Comparison of ENCODE assay signal across 8 cellular contexts in the genomic region with DNA sequence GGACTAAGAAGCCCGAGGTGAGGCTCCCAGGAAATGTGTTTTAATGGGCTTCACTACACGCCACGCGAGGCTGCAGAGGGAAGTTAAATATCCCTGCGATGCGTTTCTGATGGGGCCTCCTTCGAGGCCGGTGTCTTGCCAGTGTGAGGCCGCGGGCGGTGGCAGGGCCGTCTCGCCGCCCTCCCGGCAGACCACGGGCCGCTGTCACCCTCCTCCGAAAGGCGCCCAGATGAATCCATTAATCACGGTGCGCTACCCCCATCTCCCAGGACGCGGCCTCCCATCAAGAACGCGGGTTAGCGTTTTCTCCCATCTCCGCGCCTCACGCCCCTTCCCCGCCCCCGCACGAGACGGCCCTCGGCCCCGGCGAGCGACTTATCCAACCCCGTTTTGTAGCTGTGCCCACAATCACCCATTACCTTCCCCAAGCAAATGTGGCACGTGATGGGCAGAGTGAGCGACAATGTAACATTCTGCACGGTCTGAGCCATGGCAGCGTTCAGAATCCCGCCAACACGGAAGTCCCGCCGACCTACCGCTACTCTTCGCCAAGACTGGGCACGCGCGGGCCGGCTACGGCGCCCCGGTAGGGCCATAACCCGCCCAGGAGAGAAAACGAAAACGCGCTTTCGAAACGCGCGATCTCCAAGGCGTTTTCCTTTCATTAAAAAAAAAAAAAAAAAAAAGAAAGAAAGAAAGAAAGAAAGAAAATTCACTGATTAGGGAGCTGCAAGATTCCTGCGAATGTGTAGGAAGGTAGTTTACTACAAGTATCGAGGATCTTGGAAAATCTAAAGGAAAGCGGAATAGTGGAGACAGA. TPM values are rescaled to one million over a fixed set of nuclear protein-coding genes. Genes with fewer than 3 reads are reported as not detected.
DNase-seq lines count a peak whose midpoint lies in the region; ATAC-seq and TF ChIP-seq lines count a peak whose summit lies in the region.

A gene with protein sequence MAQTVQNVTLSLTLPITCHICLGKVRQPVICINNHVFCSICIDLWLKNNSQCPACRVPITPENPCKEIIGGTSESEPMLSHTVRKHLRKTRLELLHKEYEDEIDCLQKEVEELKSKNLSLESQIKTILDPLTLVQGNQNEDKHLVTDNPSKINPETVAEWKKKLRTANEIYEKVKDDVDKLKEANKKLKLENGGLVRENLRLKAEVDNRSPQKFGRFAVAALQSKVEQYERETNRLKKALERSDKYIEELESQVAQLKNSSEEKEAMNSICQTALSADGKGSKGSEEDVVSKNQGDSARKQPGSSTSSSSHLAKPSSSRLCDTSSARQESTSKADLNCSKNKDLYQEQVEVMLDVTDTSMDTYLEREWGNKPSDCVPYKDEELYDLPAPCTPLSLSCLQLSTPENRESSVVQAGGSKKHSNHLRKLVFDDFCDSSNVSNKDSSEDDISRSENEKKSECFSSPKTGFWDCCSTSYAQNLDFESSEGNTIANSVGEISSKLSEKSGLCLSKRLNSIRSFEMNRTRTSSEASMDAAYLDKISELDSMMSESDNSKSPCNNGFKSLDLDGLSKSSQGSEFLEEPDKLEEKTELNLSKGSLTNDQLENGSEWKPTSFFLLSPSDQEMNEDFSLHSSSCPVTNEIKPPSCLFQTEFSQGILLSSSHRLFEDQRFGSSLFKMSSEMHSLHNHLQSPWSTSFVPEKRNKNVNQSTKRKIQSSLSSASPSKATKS (minus strand): TSS at position 526 of the 820 bp plus-strand sequence. CDS start 35 bp downstream, at position 491.

- TF ChIP-seq CTCF in AG10803 (conservative IDR thresholded peaks at IDR 0.05; ENCODE audit: low read length) (no peak), choroid plexus epithelial cell (conservative IDR thresholded peaks at IDR 0.05; ENCODE audit: low read depth, low read length) (no peak), kidney epithelial cell (IDR thresholded peaks at IDR 0.05; ENCODE audit: insufficient read depth, low read length, poor library complexity, severe bottlenecking) (no peak)

- H3K36me3 ChIP-seq in kidney epithelial cell (ENCODE audit: control insufficient read depth, insufficient read depth, low read length) = no peaks in the 10 kb centered on the region

- H3K4me3 ChIP-seq in AG10803 (ENCODE audit: low read length) (peak within 1 kb of the TSS; percentile 93), choroid plexus epithelial cell (ENCODE audit: low read depth, low read length) (peak within 1 kb of the TSS; percentile 79), kidney epithelial cell (ENCODE audit: low read depth, low read length) (peak within 1 kb of the TSS; percentile 95)

- ATAC-seq in GM19035 (IDR thresholded peaks at IDR 0.05; ENCODE audit: unreplicated experiment) (peak; percentile 76), HG03342 (IDR thresholded peaks at IDR 0.05; ENCODE audit: unreplicated experiment) (peak; percentile 74)

- DNase-seq in AG10803 (ENCODE audit: low read depth) (peak; percentile 87), NCI-H345 treated with DMSO at 0.1 percent for 48 hours (lab: John Stamatoyannopoulos, UW; ENCODE audit: unreplicated experiment) (peak; percentile 77), choroid plexus epithelial cell (ENCODE audit: low read depth) (peak; percentile 92), kidney epithelial cell (ENCODE audit: low read depth) (peak; percentile 49)
- DNase-seq in activated CD4-positive, alpha-beta T cell treated with anti-CD3 and anti-CD28 coated beads for 1 hour = peak; percentile 86
- DNase-seq in stimulated activated CD4-positive, alpha-beta T cell treated with anti-CD3 and anti-CD28 coated beads, Interleukin-15, amount 100 ng/mL, for 24 hours = peak; percentile 93

- H3K27me3 ChIP-seq in kidney epithelial cell (ENCODE audit: control insufficient read depth, insufficient read depth, low read length) = no peaks in the 10 kb centered on the region

RNA-seq across cellular contexts. Expression of the gene that starts here (rescaled TPM):
- 13.1 and 14.0 TPM in 2 replicates for total RNA-seq in kidney epithelial cell

Comparison
In these comparisons a context has a peak if more than half of its experiments do, and no peak if none do; other contexts are left out.
1. Peak in every context shown above with its lines: DNase-seq, ATAC-seq and H3K4me3 ChIP-seq.